In genomic region chr15:48627260-48627969, GRCh38 we compare ENCODE assay signal across 15 cellular contexts. TPM values are rescaled to one million over a fixed set of nuclear protein-coding genes. Genes with fewer than 3 reads are reported as not detected.
DNase-seq lines count a peak whose midpoint lies in the region; ATAC-seq, FAIRE-seq and TF ChIP-seq lines count a peak whose summit lies in the region.
"Had no signal": no experiment of that assay in that cellular context is flagged by ENCODE, and none has a peak within 500 bp of the region (broad histone marks: within the 10 kb centered on the region; RNA-seq: fewer than 3 reads in every experiment).

No MANE protein-coding gene starts in this region.

- in situ Hi-C loops in HepG2 (cut with HindIII; ENCODE audit: extremely low pct_ligation_motif_present, low pct_unique_long_range_greater_than_20kb) = no loop called here

- H3K36me3 Mint-ChIP-seq in chondrocyte (ENCODE audit: low read depth) = peaks cover 10% of the 10 kb centered on the region

- H3K9ac ChIP-seq in HepG2 (ENCODE audit: insufficient read depth, low read depth, low read length) = no peak overlapping the region

- H3K4me1 ChIP-seq in A549 (peaks cover 3% of the 10 kb centered on the region; the same call in 1 of the 3 replicates), left lung (no peaks in the 10 kb centered on the region), HepG2 (ENCODE audit: insufficient read depth, low read length) (no peaks in the 10 kb centered on the region)

- H3K36me3 ChIP-seq in left lung (no peaks in the 10 kb centered on the region), HepG2 (replicated peaks in 1 of 2; ENCODE audit: control insufficient read depth in 1 of 2, insufficient read depth in 2 of 2, low read length in 2 of 2) (no peaks in the 10 kb centered on the region)

- no peak overlapping the region for H3K27ac ChIP-seq in A549
- H3K27ac ChIP-seq in left lung = no peak overlapping the region
- H3K27ac ChIP-seq in HepG2 (ENCODE audit: extremely low read length, insufficient read depth, low read length) = no peak overlapping the region

- no TSS peak for BruUV-seq in HepG2 (replicated peaks; lab: Mats Ljungman, UMichigan)

- FAIRE-seq in A549 (lab: Jason Lieb, UNC) = no peak
- no peak for FAIRE-seq in HepG2 (lab: Jason Lieb, UNC)
- FAIRE-seq: colon had no signal

- CTCF ChIA-PET in A549 (lab: Yijun Ruan, JAX) = no interaction called here
- CTCF ChIA-PET in HepG2 (lab: Yijun Ruan, JAX; ENCODE audit: low intra/inter-chr PET ratio, low total read pairs) = no interaction called here

- WGBS in A549 (ENCODE audit: missing lambda C conversion rate) = 61% methylated on average over 8 of the region's 8 CpGs
- 37% methylated on average over 7 of the region's 8 CpGs for WGBS in HepG2 (ENCODE audit: low lambda C conversion rate)

- peak overlapping the region; percentile 93 for H3K27ac Mint-ChIP-seq in chondrocyte (ENCODE audit: unreplicated experiment)
- H3K27ac Mint-ChIP-seq: activated CD4-positive, alpha-beta T cell treated with anti-CD3 and anti-CD28 coated beads for 36 hours; activated T-helper 17 cell treated with anti-CD3 and anti-CD28 coated beads, Interleukin-2, amount 50 U/mL, for 72 hours; B cell had no signal

- H3K9me3 ChIP-seq in A549 (no peaks in the 10 kb centered on the region), left lung (no peaks in the 10 kb centered on the region), HepG2 (ENCODE audit: low read length) (no peaks in the 10 kb centered on the region)

- H3K4me2 ChIP-seq in A549 (peak overlapping the region; percentile 14; the same call in 1 of the 3 replicates), HepG2 (ENCODE audit: low read depth, low read length) (no peak overlapping the region)

- intact Hi-C loops in left lung (cut with DNase I) (no loop called here), HepG2 (cut with micrococcal nuclease; ENCODE audit: unreplicated experiment) (no loop called here)

- no peak for ATAC-seq in A549
- peak; percentile 63 for ATAC-seq in left lung
- ATAC-seq in HepG2 = no peak
- ATAC-seq: activated CD4-positive, alpha-beta T cell treated with anti-CD3 and anti-CD28 coated beads for 36 hours; activated T-helper 17 cell treated with anti-CD3 and anti-CD28 coated beads, Interleukin-2, amount 50 U/mL, for 72 hours; HCT116 had no signal

- H2AFZ ChIP-seq in HepG2 (ENCODE audit: low read length) = no peak overlapping the region

- H4K20me1 ChIP-seq in HepG2 (ENCODE audit: insufficient read depth, low read length) = no peaks in the 10 kb centered on the region

- no peak for DNase-seq in A549 (ENCODE audit: low read depth in 1 of 2, low spot score in 1 of 2)
- DNase-seq in HT1080 (ENCODE audit: low read depth) = peak; percentile 28
- no peak for DNase-seq in chondrocyte (ENCODE audit: low spot score)
- DNase-seq in left lung = no peak
- no peak for DNase-seq in occipital lobe (lab: John Stamatoyannopoulos, UW)
- no peak for DNase-seq in HepG2 (ENCODE audit: low spot score)
- DNase-seq in NCI-H2196 treated with DMSO at 0.1 percent for 48 hours (lab: John Stamatoyannopoulos, UW; ENCODE audit: unreplicated experiment) = no peak
- DNase-seq in OCI-M1 (lab: John Stamatoyannopoulos, UW) = no peak
- DNase-seq: activated CD4-positive, alpha-beta T cell treated with anti-CD3 and anti-CD28 coated beads for 36 hours; NCI-H510A; stimulated activated CD4-positive, alpha-beta T cell treated with anti-CD3 and anti-CD28 coated beads, Interleukin-12 subunit alpha, Interleukin-12 subunit beta, amount 100 ng/mL, for 4 hours had no signal

- POLR2A ChIA-PET in A549 (lab: Yijun Ruan, JAX) (no interaction called here), HepG2 (lab: Yijun Ruan, JAX) (no interaction called here)

- H3K27me3 Mint-ChIP-seq in chondrocyte (ENCODE audit: low read depth) = no peaks in the 10 kb centered on the region
- H3K27me3 Mint-ChIP-seq: B cell had no signal

- no peak for TF ChIP-seq RAD21 in A549 (conservative IDR thresholded peaks at IDR 0.05 in 1 of 2, IDR thresholded peaks at IDR 0.05 in 1 of 2)
- no peak for TF ChIP-seq RAD21 in HepG2 (CRISPR knock-in tag; IDR thresholded peaks at IDR 0.05)

- H3K4me3 Mint-ChIP-seq in chondrocyte (ENCODE audit: unreplicated experiment) = peak overlapping the region; percentile 5
- H3K4me3 Mint-ChIP-seq: activated CD4-positive, alpha-beta T cell treated with anti-CD3 and anti-CD28 coated beads for 36 hours; activated T-helper 17 cell treated with anti-CD3 and anti-CD28 coated beads, Interleukin-2, amount 50 U/mL, for 72 hours; B cell had no signal

- H3K4me3 ChIP-seq in A549 (no peak overlapping the region), left lung (no peak overlapping the region), HepG2 (replicated peaks in 1 of 3; ENCODE audit: insufficient read depth in 1 of 3, low read depth in 2 of 3, low read length in 3 of 3) (no peak overlapping the region)

- H3K27me3 ChIP-seq in left lung = no peaks in the 10 kb centered on the region
- peaks cover 0 to 3% of the 10 kb centered on the region in 2 experiments; a peak in 1 of 5 replicates for H3K27me3 ChIP-seq in HepG2 (ENCODE audit: control insufficient read depth in 1 of 2, insufficient read depth in 2 of 2, low read length in 2 of 2)

- no peaks in the 10 kb centered on the region for H3K9me3 Mint-ChIP-seq in chondrocyte (ENCODE audit: low read depth)
- H3K9me3 Mint-ChIP-seq: activated T-helper 17 cell treated with anti-CD3 and anti-CD28 coated beads, Interleukin-2, amount 50 U/mL, for 72 hours had no signal

- TF ChIP-seq CTCF in A549 (IDR thresholded peaks at IDR 0.05) (no peak), chondrocyte (IDR thresholded peaks at IDR 0.05) (no peak), left lung (IDR thresholded peaks at IDR 0.05) (no peak), HepG2 (CRISPR knock-in tag; IDR thresholded peaks at IDR 0.05) (no peak)

- TF ChIP-seq POLR2A in A549 (IDR thresholded peaks at IDR 0.05; ENCODE audit: low read length) = no peak
- TF ChIP-seq POLR2A in HepG2 (IDR thresholded peaks at IDR 0.05; ENCODE audit: insufficient read depth in 1 of 2, low read depth in 2 of 2, low read length in 2 of 2) = no peak

- peaks cover 91% of the 10 kb centered on the region for H3K4me1 Mint-ChIP-seq in chondrocyte (ENCODE audit: low read depth)
- H3K4me1 Mint-ChIP-seq: activated CD4-positive, alpha-beta T cell treated with anti-CD3 and anti-CD28 coated beads for 36 hours; activated T-helper 17 cell treated with anti-CD3 and anti-CD28 coated beads, Interleukin-2, amount 50 U/mL, for 72 hours; B cell had no signal

- H3K79me2 ChIP-seq in HepG2 (ENCODE audit: insufficient read depth, low read length) = no peaks in the 10 kb centered on the region

- TF ChIP-seq EP300 in A549 (IDR thresholded peaks at IDR 0.05) (no peak), HepG2 (IDR thresholded peaks at IDR 0.05; ENCODE audit: low read depth in 2 of 2, low read length in 2 of 2) (no peak), HepG2 (CRISPR knock-in tag; IDR thresholded peaks at IDR 0.05; ENCODE audit: borderline replicate concordance) (no peak)

TF ChIP-seq in A549, 52 proteins besides CTCF, POLR2A, EP300 and RAD21 (continues in another document):
- no peak for TF ChIP-seq PHF8 (IDR thresholded peaks at IDR 0.05; ENCODE audit: borderline replicate concordance, low read depth)
- TF ChIP-seq MAZ (IDR thresholded peaks at IDR 0.05; ENCODE audit: borderline replicate concordance, low read depth, low read length) = no peak
- no peak for TF ChIP-seq TP53 (CRISPR knock-in tag; IDR thresholded peaks at IDR 0.05)
- TF ChIP-seq HOXB5 (CRISPR knock-in tag; IDR thresholded peaks at IDR 0.05) = no peak
- TF ChIP-seq CEBPB (IDR thresholded peaks at IDR 0.05) = no peak

TF ChIP-seq in HepG2, 621 proteins besides CTCF, POLR2A, EP300 and RAD21 (continues in another document):
- TF ChIP-seq U2AF1 (optimal IDR thresholded peaks at IDR 0.05; ENCODE audit: low read depth, low read length) (no peak), ZNF138 (CRISPR knock-in tag; IDR thresholded peaks at IDR 0.05; ENCODE audit: low read depth) (no peak), SP140L (CRISPR knock-in tag; IDR thresholded peaks at IDR 0.05; ENCODE audit: borderline replicate concordance) (no peak)

RNA-seq across cellular contexts. Expression of gene FBN1, which starts 18.1 kb away (rescaled TPM):
- polyA plus RNA-seq in A549 (2011; rRNA removed) = 9.4 and 9.8 TPM in 2 replicates
- polyA plus RNA-seq in A549 (2012; cell fraction: cytosol; rRNA removed) = 2.5 and 3.3 TPM in 2 replicates
- polyA plus RNA-seq in A549 (2012; cell fraction: nucleus; rRNA removed) = 10.8 and 12.6 TPM in 2 replicates
- 6.3 to 7.4 TPM (median 6.5 TPM) in 3 replicates for polyA plus RNA-seq in A549 (2017; fragmentation: RNase III; extraction: RNeasy Plus Mini Kit Qiagen cat#74134 plus additional on column Dnase treatment)
- 15.4 and 15.5 TPM in 2 replicates for polyA minus RNA-seq in A549 (2011; rRNA and poly(A)+ RNA removed)
- total RNA-seq in HT1080 (2014; rRNA removed; shearing (Covaris generic)) = 18.5 and 21.0 TPM in 2 replicates
- polyA plus RNA-seq in HT1080 (2015; cell fraction: cytosol; rRNA removed) = 3.6 and 6.0 TPM in 2 replicates
- 94.2 and 97.7 TPM in 2 replicates for polyA plus RNA-seq in HT1080 (2015; cell fraction: nucleus; rRNA removed)
- 1,183 to 1,794 TPM (median 1,190 TPM) in 3 replicates for total RNA-seq in chondrocyte
- 100 to 1,000 TPM in 1 of 2 donors, 10 to 100 TPM in 1; 91.5 to 144 TPM for total RNA-seq in left lung
- 27.9 TPM for total RNA-seq in occipital lobe
- 1.7 and 3.0 TPM in 2 replicates for total RNA-seq in HepG2 (2016; rRNA removed; fragmentation: Illumina TruSeq; extraction: Trizol)
- 0.26 and 0.71 TPM in 2 replicates for total RNA-seq in HepG2 (2016; cell fraction: cytosol; rRNA removed; fragmentation: Illumina TruSeq; extraction: Trizol; ENCODE audit: low read depth)
- 2.3 and 2.8 TPM in 2 replicates for total RNA-seq in HepG2 (2016; cell fraction: insoluble cytoplasmic fraction; rRNA removed; fragmentation: Illumina TruSeq; extraction: Trizol)
- 0.83 and 1.2 TPM in 2 replicates for total RNA-seq in HepG2 (2016; cell fraction: membrane; rRNA removed; fragmentation: Illumina TruSeq; extraction: Trizol)
- 5.1 and 6.3 TPM in 2 replicates for total RNA-seq in HepG2 (2016; cell fraction: nucleus; rRNA removed; fragmentation: Illumina TruSeq; extraction: Trizol)
- polyA plus RNA-seq in HepG2 (2011; rRNA removed) = 0.81 and 1.5 TPM in 2 replicates
- 0.67 and 0.86 TPM in 2 replicates for polyA plus RNA-seq in HepG2 (2011; cell fraction: cytosol; rRNA removed)
- polyA plus RNA-seq in HepG2 (2011; cell fraction: nucleus; rRNA removed) = 1.1 and 1.4 TPM in 2 replicates
- polyA plus RNA-seq in HepG2 (2012) = 0.33 and 0.64 TPM in 2 replicates
- polyA plus RNA-seq in HepG2 (2016; cell fraction: cytosol; fragmentation: Illumina TruSeq; extraction: Trizol; ENCODE audit: low read depth) = 0.17 and 0.28 TPM in 2 replicates
- polyA plus RNA-seq in HepG2 (2016; cell fraction: insoluble cytoplasmic fraction; fragmentation: Illumina TruSeq; extraction: Trizol; ENCODE audit: low read depth) = 1.3 and 1.5 TPM in 2 replicates
- 0.23 and 0.33 TPM in 2 replicates for polyA plus RNA-seq in HepG2 (2016; cell fraction: membrane; fragmentation: Illumina TruSeq; extraction: Trizol; ENCODE audit: low read depth)
- polyA plus RNA-seq in HepG2 (2016; cell fraction: nucleus; fragmentation: Illumina TruSeq; extraction: Trizol; ENCODE audit: insufficient read depth, low read depth) = 3.5 and 5.2 TPM in 2 replicates
- 3.2 and 11.1 TPM in 2 replicates for polyA minus RNA-seq in HepG2 (2011; rRNA and poly(A)+ RNA removed; ENCODE audit: low replicate concordance)
- 1.7 and 2.0 TPM in 2 replicates for polyA minus RNA-seq in HepG2 (2011; cell fraction: cytosol; rRNA and poly(A)+ RNA removed)
- 3.5 and 4.2 TPM in 2 replicates for polyA minus RNA-seq in HepG2 (2011; cell fraction: nucleus; rRNA and poly(A)+ RNA removed)
